Comparison of ENCODE assay signal across 32 cellular contexts in genomic region chr4:116229420-116229819, GRCh38.
"Had no signal": no experiment of that assay in that cellular context is flagged by ENCODE, and none has a peak within 500 bp of the region (broad histone marks: within the 10 kb centered on the region; RNA-seq: fewer than 3 reads in every experiment).

No MANE protein-coding gene starts in this region.

- ATAC-seq: activated CD8-positive, alpha-beta memory T cell treated with anti-CD3 and anti-CD28 coated beads, Interleukin-2, amount 10 ng/mL, durations not matched to agents 7 days and 5 days; activated naive CD8-positive, alpha-beta T cell treated with anti-CD3 and anti-CD28 coated beads, Interleukin-2, amount 50 U/mL, for 24 hours; Panc1; T-cell had no signal

- DNase-seq: activated CD4-positive, alpha-beta memory T cell treated with anti-CD3 and anti-CD28 coated beads, Interleukin-2, amount 10 ng/mL, durations not matched to agents 7 days and 5 days; activated CD4-positive, alpha-beta T cell treated with anti-CD3 and anti-CD28 coated beads for 1 hour; activated CD4-positive, alpha-beta T cell treated with anti-CD3 and anti-CD28 coated beads for 48 hours; activated CD4-positive, CD25-positive, alpha-beta regulatory T cell; activated CD8-positive, alpha-beta memory T cell treated with anti-CD3 and anti-CD28 coated beads for 24 hours; activated CD8-positive, alpha-beta memory T cell treated with anti-CD3 and anti-CD28 coated beads, Interleukin-2, amount 10 ng/mL, durations not matched to agents 7 days and 5 days; activated CD8-positive, alpha-beta memory T cell treated with anti-CD3 and anti-CD28 coated beads, Interleukin-2, amount 50 U/mL, for 48 hours; activated effector memory CD4-positive, alpha-beta T cell treated with Interleukin-2 at 50 U/mL for 16 hours; activated naive CD4-positive, alpha-beta T cell treated with anti-CD3 and anti-CD28 coated beads, Interleukin-2, amount 10 ng/mL, durations not matched to agents 7 days and 5 days; activated naive CD8-positive, alpha-beta T cell treated with anti-CD3 and anti-CD28 coated beads, Interleukin-2, amount 50 U/mL, for 24 hours; activated T-cell treated with anti-CD3 and anti-CD28 coated beads, Interleukin-2, amount 50 U/mL, for 48 hours; anterior cingulate cortex; caudate nucleus; cerebellar nuclear complex; cortex of kidney; NCI-H1105; NCI-H1417 treated with DMSO at 0.1 percent for 48 hours; NCI-H187 treated with DMSO at 0.1 percent for 48 hours; NCI-H2081; NCI-H2171 treated with DMSO at 0.1 percent for 48 hours; NCI-H226; NCI-H446 treated with DMSO at 0.1 percent for 48 hours; NCI-H524; NCI-H69; NCI-H82; SHP77; SJCRH30; T-cell; T-helper 2 cell; T-helper 9 cell; WERI-Rb-1 had no signal
